Comparison of ENCODE assay signal across 21 cellular contexts in genomic region chr5:142884029-142884428, GRCh38.
"Had no signal": no experiment of that assay in that cellular context is flagged by ENCODE, and none has a peak within 500 bp of the region (broad histone marks: within the 10 kb centered on the region; RNA-seq: fewer than 3 reads in every experiment).

No MANE protein-coding gene starts in this region.

- H3K9me3 Mint-ChIP-seq: activated CD4-positive, alpha-beta T cell treated with anti-CD3 and anti-CD28 coated beads, Interleukin-2, amount 10 ng/mL, durations not matched to agents 7 days and 5 days; activated naive CD4-positive, alpha-beta T cell treated with anti-CD3 and anti-CD28 coated beads, Interleukin-2, amount 50 U/mL, for 72 hours; activated T-helper 17 cell treated with anti-CD3 and anti-CD28 coated beads, Interleukin-2, amount 50 U/mL, for 72 hours; brain; mesothelial cell of epicardium; nephron; stimulated activated memory B cell treated with anti-CD40 and anti-IgM and Interleukin-4, amounts not matched to agents 10 μg/mL and 1 μg/mL and 100 μg/mL, for 72 hours; type B pancreatic cell had no signal

- H3K27ac Mint-ChIP-seq: activated CD4-positive, alpha-beta T cell treated with anti-CD3 and anti-CD28 coated beads, Interleukin-2, amount 10 ng/mL, durations not matched to agents 7 days and 5 days; activated CD8-positive, alpha-beta T cell treated with anti-CD3 and anti-CD28 coated beads, Interleukin-2, amount 10 ng/mL, durations not matched to agents 7 days and 5 days; activated naive CD4-positive, alpha-beta T cell treated with anti-CD3 and anti-CD28 coated beads, Interleukin-2, amount 50 U/mL, for 72 hours; activated T-helper 17 cell treated with anti-CD3 and anti-CD28 coated beads, Interleukin-2, amount 50 U/mL, for 72 hours; brain; mesothelial cell of epicardium; nephron; stimulated activated memory B cell treated with anti-CD40 and anti-IgM and Interleukin-4, amounts not matched to agents 10 μg/mL and 1 μg/mL and 100 μg/mL, for 72 hours; type B pancreatic cell had no signal

- H3K4me3 Mint-ChIP-seq: activated CD4-positive, alpha-beta T cell treated with anti-CD3 and anti-CD28 coated beads, Interleukin-2, amount 10 ng/mL, durations not matched to agents 7 days and 5 days; activated CD8-positive, alpha-beta T cell treated with anti-CD3 and anti-CD28 coated beads, Interleukin-2, amount 10 ng/mL, durations not matched to agents 7 days and 5 days; activated T-helper 17 cell treated with anti-CD3 and anti-CD28 coated beads, Interleukin-2, amount 50 U/mL, for 72 hours; brain; mesothelial cell of epicardium; nephron; stimulated activated memory B cell treated with anti-CD40 and anti-IgM and Interleukin-4, amounts not matched to agents 10 μg/mL and 1 μg/mL and 100 μg/mL, for 72 hours; type B pancreatic cell had no signal

- H3K9me3 ChIP-seq: right lobe of liver, testis, vagina had no signal

- H3K4me1 ChIP-seq: parathyroid adenoma had no signal

- H3K4me1 Mint-ChIP-seq: activated T-helper 17 cell treated with anti-CD3 and anti-CD28 coated beads, Interleukin-2, amount 50 U/mL, for 72 hours had no signal

- H3K9ac ChIP-seq: parathyroid adenoma had no signal

- H3K27me3 Mint-ChIP-seq: activated CD4-positive, alpha-beta T cell treated with anti-CD3 and anti-CD28 coated beads, Interleukin-2, amount 10 ng/mL, durations not matched to agents 7 days and 5 days; activated T-helper 17 cell treated with anti-CD3 and anti-CD28 coated beads, Interleukin-2, amount 50 U/mL, for 72 hours; stimulated activated memory B cell treated with anti-CD40 and anti-IgM and Interleukin-4, amounts not matched to agents 10 μg/mL and 1 μg/mL and 100 μg/mL, for 72 hours; type B pancreatic cell had no signal

- H3K27me3 ChIP-seq: right lobe of liver, testis, vagina had no signal

- H3K27ac ChIP-seq: parathyroid adenoma, right lobe of liver, testis, vagina, WERI-Rb-1 had no signal

- H3K4me3 ChIP-seq: lung, right lobe of liver, testis, vagina had no signal

- H3K36me3 ChIP-seq: right lobe of liver, vagina, WERI-Rb-1 had no signal

- DNase-seq: activated CD4-positive, alpha-beta T cell treated with anti-CD3 and anti-CD28 coated beads, Interleukin-2, amount 10 ng/mL, durations not matched to agents 7 days and 5 days; activated CD4-positive, CD25-positive, alpha-beta regulatory T cell treated with anti-CD3 and anti-CD28 coated beads, Interleukin-2, amount 50 U/mL, for 72 hours; activated CD8-positive, alpha-beta T cell treated with anti-CD3 and anti-CD28 coated beads, Interleukin-2, amount 10 ng/mL, durations not matched to agents 7 days and 5 days; activated T-cell treated with anti-CD3 and anti-CD28 coated beads, Interleukin-2, amount 50 U/mL, for 1 hour; aorta; central memory CD4-positive, alpha-beta T cell; right lobe of liver; small intestine; stimulated activated CD4-positive, alpha-beta T cell treated with anti-CD3 and anti-CD28 coated beads, Interleukin-2, amount 100 ng/mL, for 24 hours; testis; WERI-Rb-1 had no signal

- ATAC-seq: activated CD8-positive, alpha-beta T cell treated with anti-CD3 and anti-CD28 coated beads, Interleukin-2, amount 10 ng/mL, durations not matched to agents 7 days and 5 days; activated naive CD4-positive, alpha-beta T cell treated with anti-CD3 and anti-CD28 coated beads, Interleukin-2, amount 50 U/mL, for 72 hours; activated T-helper 17 cell treated with anti-CD3 and anti-CD28 coated beads, Interleukin-2, amount 50 U/mL, for 72 hours; right lobe of liver; stimulated activated memory B cell treated with anti-CD40 and anti-IgM and Interleukin-4, amounts not matched to agents 10 μg/mL and 1 μg/mL and 100 μg/mL, for 72 hours had no signal

- H3K79me2 ChIP-seq: parathyroid adenoma had no signal

- H3K36me3 Mint-ChIP-seq: activated naive CD4-positive, alpha-beta T cell treated with anti-CD3 and anti-CD28 coated beads, Interleukin-2, amount 50 U/mL, for 72 hours; brain; mesothelial cell of epicardium; stimulated activated memory B cell treated with anti-CD40 and anti-IgM and Interleukin-4, amounts not matched to agents 10 μg/mL and 1 μg/mL and 100 μg/mL, for 72 hours; type B pancreatic cell had no signal
